Comparison of ENCODE assay signal across 1 cellular context in genomic region chrX:129982300-129983246, GRCh38.
TF ChIP-seq lines count a peak whose summit lies in the region.

A gene with protein sequence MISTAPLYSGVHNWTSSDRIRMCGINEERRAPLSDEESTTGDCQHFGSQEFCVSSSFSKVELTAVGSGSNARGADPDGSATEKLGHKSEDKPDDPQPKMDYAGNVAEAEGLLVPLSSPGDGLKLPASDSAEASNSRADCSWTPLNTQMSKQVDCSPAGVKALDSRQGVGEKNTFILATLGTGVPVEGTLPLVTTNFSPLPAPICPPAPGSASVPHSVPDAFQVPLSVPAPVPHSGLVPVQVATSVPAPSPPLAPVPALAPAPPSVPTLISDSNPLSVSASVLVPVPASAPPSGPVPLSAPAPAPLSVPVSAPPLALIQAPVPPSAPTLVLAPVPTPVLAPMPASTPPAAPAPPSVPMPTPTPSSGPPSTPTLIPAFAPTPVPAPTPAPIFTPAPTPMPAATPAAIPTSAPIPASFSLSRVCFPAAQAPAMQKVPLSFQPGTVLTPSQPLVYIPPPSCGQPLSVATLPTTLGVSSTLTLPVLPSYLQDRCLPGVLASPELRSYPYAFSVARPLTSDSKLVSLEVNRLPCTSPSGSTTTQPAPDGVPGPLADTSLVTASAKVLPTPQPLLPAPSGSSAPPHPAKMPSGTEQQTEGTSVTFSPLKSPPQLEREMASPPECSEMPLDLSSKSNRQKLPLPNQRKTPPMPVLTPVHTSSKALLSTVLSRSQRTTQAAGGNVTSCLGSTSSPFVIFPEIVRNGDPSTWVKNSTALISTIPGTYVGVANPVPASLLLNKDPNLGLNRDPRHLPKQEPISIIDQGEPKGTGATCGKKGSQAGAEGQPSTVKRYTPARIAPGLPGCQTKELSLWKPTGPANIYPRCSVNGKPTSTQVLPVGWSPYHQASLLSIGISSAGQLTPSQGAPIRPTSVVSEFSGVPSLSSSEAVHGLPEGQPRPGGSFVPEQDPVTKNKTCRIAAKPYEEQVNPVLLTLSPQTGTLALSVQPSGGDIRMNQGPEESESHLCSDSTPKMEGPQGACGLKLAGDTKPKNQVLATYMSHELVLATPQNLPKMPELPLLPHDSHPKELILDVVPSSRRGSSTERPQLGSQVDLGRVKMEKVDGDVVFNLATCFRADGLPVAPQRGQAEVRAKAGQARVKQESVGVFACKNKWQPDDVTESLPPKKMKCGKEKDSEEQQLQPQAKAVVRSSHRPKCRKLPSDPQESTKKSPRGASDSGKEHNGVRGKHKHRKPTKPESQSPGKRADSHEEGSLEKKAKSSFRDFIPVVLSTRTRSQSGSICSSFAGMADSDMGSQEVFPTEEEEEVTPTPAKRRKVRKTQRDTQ (N-terminal part only) (plus strand): TSS chrX:129982635. CDS start chrX:130005232, 22,597 bp downstream.

TF ChIP-seq in K562, 482 proteins besides CTCF, POLR2A, EP300 and RAD21 (continued from another document and continues in another):
- TF ChIP-seq ZNF589 (CRISPR knock-in tag; IDR thresholded peaks at IDR 0.05; ENCODE audit: low read depth) = 0 out of 2 replicates have a peak, but pooled peaks have one; percentile 44
- TF ChIP-seq XRCC3 (IDR thresholded peaks at IDR 0.05) = no peak
- no peak for TF ChIP-seq ZNF316 (IDR thresholded peaks at IDR 0.05)
- no peak for TF ChIP-seq TCF7L2 (IDR thresholded peaks at IDR 0.05; ENCODE audit: low read depth, low read length)
- TF ChIP-seq CHD1 (IDR thresholded peaks at IDR 0.05; ENCODE audit: low read length) = no peak
- TF ChIP-seq BRCA1 (IDR thresholded peaks at IDR 0.05) = no peak
- no peak for TF ChIP-seq BRCA1 (CRISPR knock-in tag; IDR thresholded peaks at IDR 0.05)
- TF ChIP-seq ZKSCAN8 (CRISPR knock-in tag; IDR thresholded peaks at IDR 0.05) = no peak
- TF ChIP-seq POLR2AphosphoS5 (IDR thresholded peaks at IDR 0.05; ENCODE audit: control insufficient read depth, insufficient read depth, low read depth, low read length) = peak; percentile 91
- peak in 1 of 2 experiments; percentile 81; a peak in 2 of 4 replicates for TF ChIP-seq TEAD1 (CRISPR knock-in tag; IDR thresholded peaks at IDR 0.05)
- TF ChIP-seq, protein P1, sequence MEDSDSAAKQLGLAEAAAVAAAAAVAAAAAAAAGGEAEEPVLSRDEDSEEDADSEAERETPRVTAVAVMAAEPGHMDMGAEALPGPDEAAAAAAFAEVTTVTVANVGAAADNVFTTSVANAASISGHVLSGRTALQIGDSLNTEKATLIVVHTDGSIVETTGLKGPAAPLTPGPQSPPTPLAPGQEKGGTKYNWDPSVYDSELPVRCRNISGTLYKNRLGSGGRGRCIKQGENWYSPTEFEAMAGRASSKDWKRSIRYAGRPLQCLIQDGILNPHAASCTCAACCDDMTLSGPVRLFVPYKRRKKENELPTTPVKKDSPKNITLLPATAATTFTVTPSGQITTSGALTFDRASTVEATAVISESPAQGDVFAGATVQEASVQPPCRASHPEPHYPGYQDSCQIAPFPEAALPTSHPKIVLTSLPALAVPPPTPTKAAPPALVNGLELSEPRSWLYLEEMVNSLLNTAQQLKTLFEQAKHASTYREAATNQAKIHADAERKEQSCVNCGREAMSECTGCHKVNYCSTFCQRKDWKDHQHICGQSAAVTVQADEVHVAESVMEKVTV (CRISPR knock-in tag; IDR thresholded peaks at IDR 0.05) = no peak
- no peak for TF ChIP-seq C11orf30 (IDR thresholded peaks at IDR 0.05; ENCODE audit: low read depth)
- TF ChIP-seq E2F6 (IDR thresholded peaks at IDR 0.05; ENCODE audit: borderline replicate concordance in 1 of 2, extremely low read depth in 1 of 2, insufficient read depth in 1 of 2, insufficient read length in 1 of 2, low read depth in 1 of 2, low read length in 1 of 2, poor library complexity in 1 of 2, severe bottlenecking in 1 of 2) = peak in 1 of 2 experiments; percentile 7
- peak; percentile 89 for TF ChIP-seq POLR2B (IDR thresholded peaks at IDR 0.05; ENCODE audit: low read depth, partially characterized antibody)
- peak; percentile 88 for TF ChIP-seq TAF1 (IDR thresholded peaks at IDR 0.05; ENCODE audit: control insufficient read depth, extremely low read depth, insufficient read depth, low read length, severe bottlenecking)
- peak in 1 of 2 experiments; percentile 62; a peak in 1 of 4 replicates for TF ChIP-seq HDAC1 (IDR thresholded peaks at IDR 0.05)
- no peak for TF ChIP-seq ARID3B (CRISPR knock-in tag; IDR thresholded peaks at IDR 0.05; ENCODE audit: borderline replicate concordance)
- no peak for TF ChIP-seq ASH1L (IDR thresholded peaks at IDR 0.05; ENCODE audit: borderline replicate concordance, low read depth, partially characterized antibody)
- no peak for TF ChIP-seq CC2D1A (IDR thresholded peaks at IDR 0.05)
- peak; percentile 65; the same call in 1 of the 2 replicates for TF ChIP-seq ZNF644 (tag; IDR thresholded peaks at IDR 0.05; ENCODE audit: low read depth)
- TF ChIP-seq SAFB2 (IDR thresholded peaks at IDR 0.05; ENCODE audit: borderline replicate concordance, low read depth, low read length, severe bottlenecking) = no peak
- peak; percentile 59 for TF ChIP-seq CCNT2 (IDR thresholded peaks at IDR 0.05; ENCODE audit: borderline replicate concordance, extremely low read depth, insufficient read length, low read depth, low read length)
- TF ChIP-seq ZNF561 (CRISPR knock-in tag; conservative IDR thresholded peaks at IDR 0.05) = no peak
- TF ChIP-seq PML (IDR thresholded peaks at IDR 0.05; ENCODE audit: low read length) = peak; percentile 66; the same call in 1 of the 2 replicates
- TF ChIP-seq MTF1 (CRISPR knock-in tag; IDR thresholded peaks at IDR 0.05; ENCODE audit: borderline replicate concordance) = no peak
- no peak for TF ChIP-seq KDM2B (CRISPR knock-in tag; IDR thresholded peaks at IDR 0.05)
- TF ChIP-seq ZNF778 (CRISPR knock-in tag; IDR thresholded peaks at IDR 0.05) = no peak
- TF ChIP-seq ATF7 (IDR thresholded peaks at IDR 0.05) = peak; percentile 65
- no peak for TF ChIP-seq GABPB2 (CRISPR knock-in tag; conservative IDR thresholded peaks at IDR 0.05)
- no peak for TF ChIP-seq ZNF445 (CRISPR knock-in tag; IDR thresholded peaks at IDR 0.05; ENCODE audit: low read depth)
- no peak for TF ChIP-seq ZNF274 (IDR thresholded peaks at IDR 0.05; ENCODE audit: borderline replicate concordance, low read depth, low read length)
- peak in 1 of 2 experiments; percentile 80; a peak in 2 of 4 replicates for TF ChIP-seq KDM4B (IDR thresholded peaks at IDR 0.05; ENCODE audit: borderline replicate concordance in 2 of 2, low read depth in 1 of 2)
- peak; percentile 59 for TF ChIP-seq MBD2 (IDR thresholded peaks at IDR 0.05; ENCODE audit: borderline replicate concordance, low read depth)
- TF ChIP-seq USF1 (CRISPR knock-in tag; IDR thresholded peaks at IDR 0.05) = 0 out of 2 replicates have a peak, but pooled peaks have one; percentile 9
- TF ChIP-seq NCOR1 (IDR thresholded peaks at IDR 0.05) = peak; percentile 59
- TF ChIP-seq ZC3H11A (IDR thresholded peaks at IDR 0.05; ENCODE audit: low read depth, low read length) = no peak
- TF ChIP-seq, protein P2, sequence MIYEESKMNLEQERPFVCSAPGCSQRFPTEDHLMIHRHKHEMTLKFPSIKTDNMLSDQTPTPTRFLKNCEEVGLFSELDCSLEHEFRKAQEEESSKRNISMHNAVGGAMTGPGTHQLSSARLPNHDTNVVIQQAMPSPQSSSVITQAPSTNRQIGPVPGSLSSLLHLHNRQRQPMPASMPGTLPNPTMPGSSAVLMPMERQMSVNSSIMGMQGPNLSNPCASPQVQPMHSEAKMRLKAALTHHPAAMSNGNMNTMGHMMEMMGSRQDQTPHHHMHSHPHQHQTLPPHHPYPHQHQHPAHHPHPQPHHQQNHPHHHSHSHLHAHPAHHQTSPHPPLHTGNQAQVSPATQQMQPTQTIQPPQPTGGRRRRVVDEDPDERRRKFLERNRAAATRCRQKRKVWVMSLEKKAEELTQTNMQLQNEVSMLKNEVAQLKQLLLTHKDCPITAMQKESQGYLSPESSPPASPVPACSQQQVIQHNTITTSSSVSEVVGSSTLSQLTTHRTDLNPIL (CRISPR knock-in tag; IDR thresholded peaks at IDR 0.05) = no peak
- no peak for TF ChIP-seq MCM7 (IDR thresholded peaks at IDR 0.05)
- no peak for TF ChIP-seq ZNF253 (CRISPR knock-in tag; conservative IDR thresholded peaks at IDR 0.05)
- no peak for TF ChIP-seq ZMIZ1 (IDR thresholded peaks at IDR 0.05; ENCODE audit: low read depth in 2 of 2, low read length in 2 of 2)
- TF ChIP-seq RCOR1 (IDR thresholded peaks at IDR 0.05; ENCODE audit: borderline replicate concordance in 1 of 2, low read depth in 2 of 2, low read length in 2 of 2) = no peak; a peak in 1 of 4 replicates
- peak; percentile 100 for TF ChIP-seq POLR2G (IDR thresholded peaks at IDR 0.05; ENCODE audit: low read depth, low read length)
- TF ChIP-seq, protein P3, sequence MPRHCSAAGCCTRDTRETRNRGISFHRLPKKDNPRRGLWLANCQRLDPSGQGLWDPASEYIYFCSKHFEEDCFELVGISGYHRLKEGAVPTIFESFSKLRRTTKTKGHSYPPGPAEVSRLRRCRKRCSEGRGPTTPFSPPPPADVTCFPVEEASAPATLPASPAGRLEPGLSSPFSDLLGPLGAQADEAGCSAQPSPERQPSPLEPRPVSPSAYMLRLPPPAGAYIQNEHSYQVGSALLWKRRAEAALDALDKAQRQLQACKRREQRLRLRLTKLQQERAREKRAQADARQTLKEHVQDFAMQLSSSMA (CRISPR knock-in tag; IDR thresholded peaks at IDR 0.05) = no peak
- peak; percentile 86; the same call in 1 of the 2 replicates for TF ChIP-seq GTF2F1 (IDR thresholded peaks at IDR 0.05; ENCODE audit: low read depth, low read length)
- TF ChIP-seq MLLT1 (IDR thresholded peaks at IDR 0.05) = 0 out of 4 replicates have a peak, but pooled peaks of 1 of the 2 experiments have one; percentile 16
- TF ChIP-seq KAT2B (IDR thresholded peaks at IDR 0.05; ENCODE audit: low read depth, low read length) = no peak
- peak; percentile 59; the same call in 1 of the 2 replicates for TF ChIP-seq MYC (IDR thresholded peaks at IDR 0.05; ENCODE audit: low read depth, low read length)
- TF ChIP-seq MYC (CRISPR knock-in tag; IDR thresholded peaks at IDR 0.05; ENCODE audit: borderline replicate concordance, low read depth) = no peak
- TF ChIP-seq CBFB (CRISPR knock-in tag; IDR thresholded peaks at IDR 0.05) = no peak
- TF ChIP-seq SUPT5H (IDR thresholded peaks at IDR 0.05) = peak; percentile 94
- TF ChIP-seq KDM1A (IDR thresholded peaks at IDR 0.05) = no peak
